In the genomic region with DNA sequence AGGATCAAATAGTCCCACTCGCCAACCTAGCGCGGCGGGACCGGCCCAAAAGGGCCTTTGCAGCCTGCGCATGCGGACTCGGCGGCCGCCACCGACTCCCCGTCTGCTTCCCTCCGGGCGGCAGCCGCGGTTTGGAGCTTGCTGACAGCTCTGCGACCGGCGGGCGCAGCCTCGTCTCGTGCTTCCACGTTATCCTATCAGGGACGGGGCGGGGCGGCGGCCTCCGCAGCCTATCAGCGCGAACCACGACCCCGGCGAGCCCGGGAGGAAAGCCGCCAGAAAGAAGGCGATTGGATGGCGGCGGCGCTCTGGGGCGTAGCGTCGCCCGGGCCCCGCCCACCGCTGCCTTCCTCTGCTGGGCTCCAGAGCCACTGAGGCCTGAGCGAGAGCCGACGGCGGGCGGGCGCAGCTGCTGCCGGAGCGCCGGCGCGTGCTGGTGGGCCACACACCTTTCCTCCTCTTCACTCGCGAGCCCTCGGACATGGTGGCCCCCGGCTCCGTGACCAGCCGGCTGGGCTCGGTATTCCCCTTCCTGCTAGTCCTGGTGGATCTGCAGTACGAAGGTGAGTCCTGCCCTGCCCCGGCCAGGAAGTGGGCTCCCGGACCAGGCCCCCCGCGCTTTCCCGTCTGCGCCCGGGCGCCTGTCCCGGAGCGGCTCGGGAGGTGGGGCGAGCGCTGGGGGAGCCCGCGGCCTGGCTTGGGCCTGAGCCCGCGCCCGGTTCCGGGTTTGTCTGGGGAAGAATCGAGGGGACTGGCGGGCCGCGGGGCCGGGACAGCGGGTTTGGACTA, we compare ENCODE assay signal across 1 cellular context.
TF ChIP-seq lines count a peak whose summit lies in the region.

A gene with protein sequence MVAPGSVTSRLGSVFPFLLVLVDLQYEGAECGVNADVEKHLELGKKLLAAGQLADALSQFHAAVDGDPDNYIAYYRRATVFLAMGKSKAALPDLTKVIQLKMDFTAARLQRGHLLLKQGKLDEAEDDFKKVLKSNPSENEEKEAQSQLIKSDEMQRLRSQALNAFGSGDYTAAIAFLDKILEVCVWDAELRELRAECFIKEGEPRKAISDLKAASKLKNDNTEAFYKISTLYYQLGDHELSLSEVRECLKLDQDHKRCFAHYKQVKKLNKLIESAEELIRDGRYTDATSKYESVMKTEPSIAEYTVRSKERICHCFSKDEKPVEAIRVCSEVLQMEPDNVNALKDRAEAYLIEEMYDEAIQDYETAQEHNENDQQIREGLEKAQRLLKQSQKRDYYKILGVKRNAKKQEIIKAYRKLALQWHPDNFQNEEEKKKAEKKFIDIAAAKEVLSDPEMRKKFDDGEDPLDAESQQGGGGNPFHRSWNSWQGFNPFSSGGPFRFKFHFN (plus strand): TSS at position 365 of the 789 bp plus-strand sequence. CDS start 117 bp downstream, at position 482.

TF ChIP-seq in HepG2, 621 proteins besides CTCF, POLR2A, EP300 and RAD21 (continued from another document and continues in another):
- TF ChIP-seq, protein P1, sequence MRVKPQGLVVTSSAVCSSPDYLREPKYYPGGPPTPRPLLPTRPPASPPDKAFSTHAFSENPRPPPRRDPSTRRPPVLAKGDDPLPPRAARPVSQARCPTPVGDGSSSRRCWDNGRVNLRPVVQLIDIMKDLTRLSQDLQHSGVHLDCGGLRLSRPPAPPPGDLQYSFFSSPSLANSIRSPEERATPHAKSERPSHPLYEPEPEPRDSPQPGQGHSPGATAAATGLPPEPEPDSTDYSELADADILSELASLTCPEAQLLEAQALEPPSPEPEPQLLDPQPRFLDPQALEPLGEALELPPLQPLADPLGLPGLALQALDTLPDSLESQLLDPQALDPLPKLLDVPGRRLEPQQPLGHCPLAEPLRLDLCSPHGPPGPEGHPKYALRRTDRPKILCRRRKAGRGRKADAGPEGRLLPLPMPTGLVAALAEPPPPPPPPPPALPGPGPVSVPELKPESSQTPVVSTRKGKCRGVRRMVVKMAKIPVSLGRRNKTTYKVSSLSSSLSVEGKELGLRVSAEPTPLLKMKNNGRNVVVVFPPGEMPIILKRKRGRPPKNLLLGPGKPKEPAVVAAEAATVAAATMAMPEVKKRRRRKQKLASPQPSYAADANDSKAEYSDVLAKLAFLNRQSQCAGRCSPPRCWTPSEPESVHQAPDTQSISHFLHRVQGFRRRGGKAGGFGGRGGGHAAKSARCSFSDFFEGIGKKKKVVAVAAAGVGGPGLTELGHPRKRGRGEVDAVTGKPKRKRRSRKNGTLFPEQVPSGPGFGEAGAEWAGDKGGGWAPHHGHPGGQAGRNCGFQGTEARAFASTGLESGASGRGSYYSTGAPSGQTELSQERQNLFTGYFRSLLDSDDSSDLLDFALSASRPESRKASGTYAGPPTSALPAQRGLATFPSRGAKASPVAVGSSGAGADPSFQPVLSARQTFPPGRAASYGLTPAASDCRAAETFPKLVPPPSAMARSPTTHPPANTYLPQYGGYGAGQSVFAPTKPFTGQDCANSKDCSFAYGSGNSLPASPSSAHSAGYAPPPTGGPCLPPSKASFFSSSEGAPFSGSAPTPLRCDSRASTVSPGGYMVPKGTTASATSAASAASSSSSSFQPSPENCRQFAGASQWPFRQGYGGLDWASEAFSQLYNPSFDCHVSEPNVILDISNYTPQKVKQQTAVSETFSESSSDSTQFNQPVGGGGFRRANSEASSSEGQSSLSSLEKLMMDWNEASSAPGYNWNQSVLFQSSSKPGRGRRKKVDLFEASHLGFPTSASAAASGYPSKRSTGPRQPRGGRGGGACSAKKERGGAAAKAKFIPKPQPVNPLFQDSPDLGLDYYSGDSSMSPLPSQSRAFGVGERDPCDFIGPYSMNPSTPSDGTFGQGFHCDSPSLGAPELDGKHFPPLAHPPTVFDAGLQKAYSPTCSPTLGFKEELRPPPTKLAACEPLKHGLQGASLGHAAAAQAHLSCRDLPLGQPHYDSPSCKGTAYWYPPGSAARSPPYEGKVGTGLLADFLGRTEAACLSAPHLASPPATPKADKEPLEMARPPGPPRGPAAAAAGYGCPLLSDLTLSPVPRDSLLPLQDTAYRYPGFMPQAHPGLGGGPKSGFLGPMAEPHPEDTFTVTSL (CRISPR knock-in tag; IDR thresholded peaks at IDR 0.05; ENCODE audit: borderline replicate concordance): 0 out of 2 replicates have a peak, but pooled peaks have one; percentile 29
- TF ChIP-seq ZZZ3 (CRISPR knock-in tag; IDR thresholded peaks at IDR 0.05; ENCODE audit: borderline replicate concordance): no peak
- no peak for TF ChIP-seq SOX13 (IDR thresholded peaks at IDR 0.05)
- peak in 1 of 2 experiments; percentile 29; a peak in 1 of 4 replicates for TF ChIP-seq SOX13 (CRISPR knock-in tag; conservative IDR thresholded peaks at IDR 0.05 in 1 of 2, IDR thresholded peaks at IDR 0.05 in 1 of 2)
- TF ChIP-seq ZNF891 (CRISPR knock-in tag; IDR thresholded peaks at IDR 0.05): peak; percentile 62
- TF ChIP-seq, protein P2, sequence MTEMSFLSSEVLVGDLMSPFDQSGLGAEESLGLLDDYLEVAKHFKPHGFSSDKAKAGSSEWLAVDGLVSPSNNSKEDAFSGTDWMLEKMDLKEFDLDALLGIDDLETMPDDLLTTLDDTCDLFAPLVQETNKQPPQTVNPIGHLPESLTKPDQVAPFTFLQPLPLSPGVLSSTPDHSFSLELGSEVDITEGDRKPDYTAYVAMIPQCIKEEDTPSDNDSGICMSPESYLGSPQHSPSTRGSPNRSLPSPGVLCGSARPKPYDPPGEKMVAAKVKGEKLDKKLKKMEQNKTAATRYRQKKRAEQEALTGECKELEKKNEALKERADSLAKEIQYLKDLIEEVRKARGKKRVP (CRISPR knock-in tag; IDR thresholded peaks at IDR 0.05): no peak; a peak in 1 of 4 replicates
- no peak for TF ChIP-seq SIX1 (CRISPR knock-in tag; IDR thresholded peaks at IDR 0.05; ENCODE audit: borderline replicate concordance)
- TF ChIP-seq REPIN1 (CRISPR knock-in tag; IDR thresholded peaks at IDR 0.05; ENCODE audit: borderline replicate concordance, low read depth): 0 out of 2 replicates have a peak, but pooled peaks have one; percentile 62
- TF ChIP-seq FOXM1 (CRISPR knock-in tag; IDR thresholded peaks at IDR 0.05): no peak
- peak; percentile 86 for TF ChIP-seq ASH2L (IDR thresholded peaks at IDR 0.05; ENCODE audit: insufficient read length, low read depth, low read length)
- TF ChIP-seq SIN3B (IDR thresholded peaks at IDR 0.05; ENCODE audit: low read length): 0 out of 2 replicates have a peak, but pooled peaks have one; percentile 7
- TF ChIP-seq, protein P3, sequence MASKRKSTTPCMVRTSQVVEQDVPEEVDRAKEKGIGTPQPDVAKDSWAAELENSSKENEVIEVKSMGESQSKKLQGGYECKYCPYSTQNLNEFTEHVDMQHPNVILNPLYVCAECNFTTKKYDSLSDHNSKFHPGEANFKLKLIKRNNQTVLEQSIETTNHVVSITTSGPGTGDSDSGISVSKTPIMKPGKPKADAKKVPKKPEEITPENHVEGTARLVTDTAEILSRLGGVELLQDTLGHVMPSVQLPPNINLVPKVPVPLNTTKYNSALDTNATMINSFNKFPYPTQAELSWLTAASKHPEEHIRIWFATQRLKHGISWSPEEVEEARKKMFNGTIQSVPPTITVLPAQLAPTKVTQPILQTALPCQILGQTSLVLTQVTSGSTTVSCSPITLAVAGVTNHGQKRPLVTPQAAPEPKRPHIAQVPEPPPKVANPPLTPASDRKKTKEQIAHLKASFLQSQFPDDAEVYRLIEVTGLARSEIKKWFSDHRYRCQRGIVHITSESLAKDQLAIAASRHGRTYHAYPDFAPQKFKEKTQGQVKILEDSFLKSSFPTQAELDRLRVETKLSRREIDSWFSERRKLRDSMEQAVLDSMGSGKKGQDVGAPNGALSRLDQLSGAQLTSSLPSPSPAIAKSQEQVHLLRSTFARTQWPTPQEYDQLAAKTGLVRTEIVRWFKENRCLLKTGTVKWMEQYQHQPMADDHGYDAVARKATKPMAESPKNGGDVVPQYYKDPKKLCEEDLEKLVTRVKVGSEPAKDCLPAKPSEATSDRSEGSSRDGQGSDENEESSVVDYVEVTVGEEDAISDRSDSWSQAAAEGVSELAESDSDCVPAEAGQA (IDR thresholded peaks at IDR 0.05; ENCODE audit: low read depth): no peak
- TF ChIP-seq, protein P3 (CRISPR knock-in tag; IDR thresholded peaks at IDR 0.05; ENCODE audit: borderline replicate concordance): peak; percentile 93
- TF ChIP-seq, protein P4, sequence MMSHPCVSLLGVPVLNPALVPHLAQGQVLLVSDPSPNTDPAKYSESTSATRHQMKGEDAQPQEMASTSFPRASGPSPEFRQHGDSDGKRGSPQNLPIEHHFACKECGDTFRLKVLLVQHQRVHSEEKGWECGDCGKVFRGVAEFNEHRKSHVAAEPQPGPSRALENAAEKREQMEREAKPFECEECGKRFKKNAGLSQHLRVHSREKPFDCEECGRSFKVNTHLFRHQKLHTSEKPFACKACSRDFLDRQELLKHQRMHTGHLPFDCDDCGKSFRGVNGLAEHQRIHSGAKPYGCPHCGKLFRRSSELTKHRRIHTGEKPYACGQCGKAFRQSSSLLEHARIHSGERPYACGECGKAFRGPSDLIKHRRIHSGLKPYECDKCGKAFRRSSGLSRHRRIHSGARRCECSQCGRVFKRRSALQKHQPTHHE (CRISPR knock-in tag; IDR thresholded peaks at IDR 0.05; ENCODE audit: borderline replicate concordance): peak; percentile 66; the same call in 1 of the 2 replicates
- TF ChIP-seq, protein P5, sequence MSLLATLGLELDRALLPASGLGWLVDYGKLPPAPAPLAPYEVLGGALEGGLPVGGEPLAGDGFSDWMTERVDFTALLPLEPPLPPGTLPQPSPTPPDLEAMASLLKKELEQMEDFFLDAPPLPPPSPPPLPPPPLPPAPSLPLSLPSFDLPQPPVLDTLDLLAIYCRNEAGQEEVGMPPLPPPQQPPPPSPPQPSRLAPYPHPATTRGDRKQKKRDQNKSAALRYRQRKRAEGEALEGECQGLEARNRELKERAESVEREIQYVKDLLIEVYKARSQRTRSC (CRISPR knock-in tag; IDR thresholded peaks at IDR 0.05; ENCODE audit: low read depth): no peak
- no peak for TF ChIP-seq GABPA (IDR thresholded peaks at IDR 0.05; ENCODE audit: low read depth, low read length)
- peak; percentile 19; the same call in 1 of the 2 replicates for TF ChIP-seq GABPA (CRISPR knock-in tag; IDR thresholded peaks at IDR 0.05; ENCODE audit: low read depth)
- no peak for TF ChIP-seq ZNF781 (CRISPR knock-in tag; IDR thresholded peaks at IDR 0.05; ENCODE audit: borderline replicate concordance, not compliant biosample characterization)
- TF ChIP-seq KLF16 (CRISPR knock-in tag; IDR thresholded peaks at IDR 0.05): peak in 1 of 2 experiments; percentile 81; a peak in 2 of 4 replicates
- peak; percentile 95 for TF ChIP-seq KMT2A (CRISPR knock-in tag; IDR thresholded peaks at IDR 0.05)
- TF ChIP-seq, protein P6, sequence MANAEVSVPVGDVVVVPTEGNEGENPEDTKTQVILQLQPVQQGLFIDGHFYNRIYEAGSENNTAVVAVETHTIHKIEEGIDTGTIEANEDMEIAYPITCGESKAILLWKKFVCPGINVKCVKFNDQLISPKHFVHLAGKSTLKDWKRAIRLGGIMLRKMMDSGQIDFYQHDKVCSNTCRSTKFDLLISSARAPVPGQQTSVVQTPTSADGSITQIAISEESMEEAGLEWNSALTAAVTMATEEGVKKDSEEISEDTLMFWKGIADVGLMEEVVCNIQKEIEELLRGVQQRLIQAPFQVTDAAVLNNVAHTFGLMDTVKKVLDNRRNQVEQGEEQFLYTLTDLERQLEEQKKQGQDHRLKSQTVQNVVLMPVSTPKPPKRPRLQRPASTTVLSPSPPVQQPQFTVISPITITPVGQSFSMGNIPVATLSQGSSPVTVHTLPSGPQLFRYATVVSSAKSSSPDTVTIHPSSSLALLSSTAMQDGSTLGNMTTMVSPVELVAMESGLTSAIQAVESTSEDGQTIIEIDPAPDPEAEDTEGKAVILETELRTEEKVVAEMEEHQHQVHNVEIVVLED (CRISPR knock-in tag; IDR thresholded peaks at IDR 0.05; ENCODE audit: borderline replicate concordance): peak; percentile 82
- peak; percentile 87 for TF ChIP-seq SP2 (CRISPR knock-in tag; IDR thresholded peaks at IDR 0.05)
- TF ChIP-seq, protein P7, sequence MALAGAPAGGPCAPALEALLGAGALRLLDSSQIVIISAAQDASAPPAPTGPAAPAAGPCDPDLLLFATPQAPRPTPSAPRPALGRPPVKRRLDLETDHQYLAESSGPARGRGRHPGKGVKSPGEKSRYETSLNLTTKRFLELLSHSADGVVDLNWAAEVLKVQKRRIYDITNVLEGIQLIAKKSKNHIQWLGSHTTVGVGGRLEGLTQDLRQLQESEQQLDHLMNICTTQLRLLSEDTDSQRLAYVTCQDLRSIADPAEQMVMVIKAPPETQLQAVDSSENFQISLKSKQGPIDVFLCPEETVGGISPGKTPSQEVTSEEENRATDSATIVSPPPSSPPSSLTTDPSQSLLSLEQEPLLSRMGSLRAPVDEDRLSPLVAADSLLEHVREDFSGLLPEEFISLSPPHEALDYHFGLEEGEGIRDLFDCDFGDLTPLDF (CRISPR knock-in tag; IDR thresholded peaks at IDR 0.05): peak; percentile 48; the same call in 1 of the 2 replicates
- 0 out of 2 replicates have a peak, but pooled peaks have one; percentile 17 for TF ChIP-seq KLF13 (CRISPR knock-in tag; IDR thresholded peaks at IDR 0.05)
- no peak for TF ChIP-seq ZNF589 (CRISPR knock-in tag; conservative IDR thresholded peaks at IDR 0.05)
- TF ChIP-seq MED8 (CRISPR knock-in tag; IDR thresholded peaks at IDR 0.05; ENCODE audit: insufficient replicate concordance): peak; percentile 25
- no peak for TF ChIP-seq PCBP2 (optimal IDR thresholded peaks at IDR 0.05; ENCODE audit: low read depth, low read length, poor library complexity, severe bottlenecking)
- 0 out of 2 replicates have a peak, but pooled peaks have one; percentile 44 for TF ChIP-seq CBFB (CRISPR knock-in tag; IDR thresholded peaks at IDR 0.05)
- peak; percentile 98 for TF ChIP-seq TAF1 (CRISPR knock-in tag; IDR thresholded peaks at IDR 0.05)
- no peak for TF ChIP-seq FIP1L1 (IDR thresholded peaks at IDR 0.05; ENCODE audit: borderline replicate concordance, insufficient read depth, low read depth, low read length)
- TF ChIP-seq ZSCAN30 (CRISPR knock-in tag; IDR thresholded peaks at IDR 0.05): 0 out of 2 replicates have a peak, but pooled peaks have one; percentile 28
